24 cellular contexts compared by ENCODE assay signal in the genomic region with DNA sequence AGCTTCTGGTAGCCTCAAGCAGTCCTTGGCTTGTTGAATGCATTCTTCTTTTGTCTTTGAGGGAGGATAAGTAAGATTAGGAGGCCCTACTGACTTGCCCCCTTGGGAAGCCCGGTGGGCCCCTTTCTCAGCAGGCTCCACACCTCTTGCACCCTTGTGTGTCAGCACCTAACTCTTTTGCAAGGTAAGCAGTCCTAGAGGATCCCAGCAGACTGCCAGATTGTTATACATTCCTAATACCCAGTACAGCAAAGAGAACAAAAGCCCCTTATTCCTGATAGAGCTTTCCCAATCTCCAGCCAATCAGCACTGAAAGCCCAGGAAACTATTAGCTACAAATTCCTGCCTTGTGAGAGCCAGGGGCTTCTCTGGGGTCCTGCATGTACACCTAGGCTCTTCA.
"Had no signal": no experiment of that assay in that cellular context is flagged by ENCODE, and none has a peak within 500 bp of the region (broad histone marks: within the 10 kb centered on the region; RNA-seq: fewer than 3 reads in every experiment).

No MANE protein-coding gene starts in this region.

- H3K27ac Mint-ChIP-seq: naive thymus-derived CD8-positive, alpha-beta T cell; nephron; stimulated activated effector memory CD8-positive, alpha-beta T cell treated with anti-CD3 and anti-CD28 coated beads, Interleukin-12 subunit alpha, Interleukin-12 subunit beta, amount 100 ng/mL, for 72 hours; stimulated activated naive CD8-positive, alpha-beta T cell treated with anti-CD3 and anti-CD28 coated beads, Interleukin-15, amount 100 ng/mL, for 72 hours; type B pancreatic cell had no signal

- H3K4me1 ChIP-seq: lower lobe of right lung, prostate gland, sigmoid colon, spleen, tibial nerve, uterus had no signal

- H3K9me3 ChIP-seq: lower lobe of right lung, ovary, prostate gland, sigmoid colon, spleen, tibial nerve, uterus had no signal

- H3K27ac ChIP-seq: lower lobe of right lung, ovary, prostate gland, sigmoid colon, spleen, tibial nerve, uterus had no signal

- H3K27me3 ChIP-seq: ovary, sigmoid colon, spleen, tibial nerve, uterus had no signal

- H3K4me3 Mint-ChIP-seq: naive thymus-derived CD8-positive, alpha-beta T cell; nephron; stimulated activated effector memory CD8-positive, alpha-beta T cell treated with anti-CD3 and anti-CD28 coated beads, Interleukin-12 subunit alpha, Interleukin-12 subunit beta, amount 100 ng/mL, for 72 hours; stimulated activated naive CD8-positive, alpha-beta T cell treated with anti-CD3 and anti-CD28 coated beads, Interleukin-15, amount 100 ng/mL, for 72 hours; type B pancreatic cell had no signal

- H3K4me3 ChIP-seq: lower lobe of right lung, ovary, prostate gland, sigmoid colon, spleen, tibial nerve, uterus had no signal

- H3K36me3 ChIP-seq: lower lobe of right lung, ovary, prostate gland, sigmoid colon, spleen, tibial nerve, uterus had no signal

- H3K27me3 Mint-ChIP-seq: stimulated activated naive CD8-positive, alpha-beta T cell treated with anti-CD3 and anti-CD28 coated beads, Interleukin-15, amount 100 ng/mL, for 72 hours; type B pancreatic cell had no signal

- H3K36me3 Mint-ChIP-seq: naive thymus-derived CD8-positive, alpha-beta T cell; stimulated activated effector memory CD8-positive, alpha-beta T cell treated with anti-CD3 and anti-CD28 coated beads, Interleukin-12 subunit alpha, Interleukin-12 subunit beta, amount 100 ng/mL, for 72 hours; type B pancreatic cell had no signal

- ATAC-seq: left cardiac atrium; left lobe of liver; lower lobe of right lung; naive thymus-derived CD8-positive, alpha-beta T cell; right cardiac atrium; stimulated activated effector memory CD8-positive, alpha-beta T cell treated with anti-CD3 and anti-CD28 coated beads, Interleukin-12 subunit alpha, Interleukin-12 subunit beta, amount 100 ng/mL, for 72 hours; stimulated activated naive CD8-positive, alpha-beta T cell treated with anti-CD3 and anti-CD28 coated beads, Interleukin-15, amount 100 ng/mL, for 72 hours had no signal

- H3K9me3 Mint-ChIP-seq: nephron; stimulated activated effector memory CD8-positive, alpha-beta T cell treated with anti-CD3 and anti-CD28 coated beads, Interleukin-12 subunit alpha, Interleukin-12 subunit beta, amount 100 ng/mL, for 72 hours; stimulated activated naive CD8-positive, alpha-beta T cell treated with anti-CD3 and anti-CD28 coated beads, Interleukin-15, amount 100 ng/mL, for 72 hours; type B pancreatic cell had no signal

- H3K4me1 Mint-ChIP-seq: naive thymus-derived CD8-positive, alpha-beta T cell; nephron; stimulated activated effector memory CD8-positive, alpha-beta T cell treated with anti-CD3 and anti-CD28 coated beads, Interleukin-12 subunit alpha, Interleukin-12 subunit beta, amount 100 ng/mL, for 72 hours; stimulated activated naive CD8-positive, alpha-beta T cell treated with anti-CD3 and anti-CD28 coated beads, Interleukin-15, amount 100 ng/mL, for 72 hours had no signal

- DNase-seq: hippocampal formation; kidney glomerular epithelial cell; left cardiac atrium; lower lobe of right lung; mammary epithelial cell; mesenchymal stem cell; naive thymus-derived CD8-positive, alpha-beta T cell; ovary; retina; right cardiac atrium; sigmoid colon; small intestine; spleen; stimulated activated CD4-positive, alpha-beta T cell treated with anti-CD3 and anti-CD28 coated beads, Interleukin-4, amount 100 ng/mL, for 24 hours; stimulated activated naive CD4-positive, alpha-beta T cell treated with Interleukin-2 at 50 U/mL for 16 hours; stimulated activated naive CD8-positive, alpha-beta T cell treated with anti-CD3 and anti-CD28 coated beads, Interleukin-15, amount 100 ng/mL, for 72 hours; substantia nigra; uterus had no signal
